8 cellular contexts compared by ENCODE assay signal in genomic region chr17:45135192-45135977, GRCh38. TPM values are rescaled to one million over a fixed set of nuclear protein-coding genes. Genes with fewer than 3 reads are reported as not detected.
A peak's percentile ranks its signal among the peaks of the same experiment; 100 is the strongest.
DNase-seq lines count a peak whose midpoint lies in the region; ATAC-seq and TF ChIP-seq lines count a peak whose summit lies in the region.

ACBD4 (plus strand) TSS chr17:45135687; CDS start chr17:45136145, 458 bp downstream.

- H3K9me2 ChIP-seq in PC-3 (replicated peaks; ENCODE audit: low read length), result no peaks in the 10 kb centered on the region

- H2AFZ ChIP-seq in PC-3 (ENCODE audit: low read length), result peak within 1 kb of the TSS; percentile 79

- H3K9me3 ChIP-seq in PC-3 (ENCODE audit: low read length) (no peaks in the 10 kb centered on the region), mucosa of rectum (ENCODE audit: control insufficient read depth in 2 of 2, low read length in 2 of 2) (no peaks in the 10 kb centered on the region)

- no peaks in the 10 kb centered on the region for H3F3A ChIP-seq in PC-3 (ENCODE audit: low read length, unreplicated experiment)

- H3K36me3 ChIP-seq in PC-3 (ENCODE audit: low read depth, low read length), result no peaks in the 10 kb centered on the region
- peaks cover 0 to 3% of the 10 kb centered on the region in 2 donors for H3K36me3 ChIP-seq in mucosa of rectum (ENCODE audit: control insufficient read depth in 2 of 2, insufficient read depth in 2 of 2, low read length in 2 of 2)

- peak; percentile 83 for ATAC-seq in GM21529 (IDR thresholded peaks at IDR 0.05; ENCODE audit: unreplicated experiment)
- peak; percentile 69 for ATAC-seq in PC-3

- H3K4me3 ChIP-seq in PC-3 (ENCODE audit: low read length) (peak within 1 kb of the TSS; percentile 70), epithelial cell of proximal tubule (ENCODE audit: low read depth, low read length) (peak within 1 kb of the TSS; percentile 90), mucosa of rectum (ENCODE audit: low read length in 2 of 2) (peak within 1 kb of the TSS; percentile 87 to 93)

- no TSS peak for BruUV-seq in PC-3 (replicated peaks; lab: Mats Ljungman, UMichigan)

- H3K4me2 ChIP-seq in PC-3 (ENCODE audit: low read length), result peak within 1 kb of the TSS; percentile 91

- no peaks in the 10 kb centered on the region for H4K20me1 ChIP-seq in PC-3 (ENCODE audit: low read length)

- H3K9ac ChIP-seq in PC-3 (ENCODE audit: low read length), result peak within 1 kb of the TSS; percentile 46
- H3K9ac ChIP-seq in mucosa of rectum (ENCODE audit: low read depth in 1 of 2, low read length in 2 of 2), result peak within 1 kb of the TSS; percentile 79 to 92

- H3K27me3 ChIP-seq in PC-3 (ENCODE audit: low read length) (no peaks in the 10 kb centered on the region), mucosa of rectum (ENCODE audit: control insufficient read depth in 2 of 2, insufficient read depth in 2 of 2, low read length in 2 of 2) (no peaks in the 10 kb centered on the region)

- H3K4me1 ChIP-seq in PC-3 (ENCODE audit: insufficient read depth, low read length) (peaks cover 22% of the 10 kb centered on the region), mucosa of rectum (ENCODE audit: control insufficient read depth in 2 of 2, insufficient read depth in 2 of 2, low read length in 2 of 2) (peaks cover 27 to 34% of the 10 kb centered on the region in 2 donors)

- peak; percentile 99 for DNase-seq in DMS53 (lab: John Stamatoyannopoulos, UW)
- DNase-seq in PC-3, result peak; percentile 99
- DNase-seq in activated T-cell treated with anti-CD3 and anti-CD28 coated beads, Interleukin-2, amount 50 U/mL, for 1 hour, result peak; percentile 99
- peak; percentile 84 for DNase-seq in epithelial cell of proximal tubule (ENCODE audit: low read depth)
- DNase-seq in stimulated activated CD8-positive, alpha-beta memory T cell treated with anti-CD3 and anti-CD28 coated beads, Interleukin-4, amount 100 ng/mL, for 48 hours, result peak; percentile 99

- TF ChIP-seq CTCF in PC-3 (conservative IDR thresholded peaks at IDR 0.05; ENCODE audit: low read depth, low read length) (peak; percentile 100), epithelial cell of proximal tubule (conservative IDR thresholded peaks at IDR 0.05; ENCODE audit: low read depth, low read length) (peak; percentile 100)

- no peak for TF ChIP-seq EP300 in Ishikawa (IDR thresholded peaks at IDR 0.05; ENCODE audit: borderline replicate concordance)

- intact Hi-C loops in PC-3 (cut with micrococcal nuclease), result loop anchor here (1.0 to 10.0 kb wide), 4 partner anchors 13 to 179 kb away; partner anchors contain the start of genes HEXIM1 and MAP3K14

- CTCF ChIA-PET in PC-3 (lab: Charles Lee), result interaction anchor here (0.5 to 2.1 kb wide), 50 partner anchors 8 to 718 kb away, joined by 3 to 175 read pairs (median 6); partner anchors contain the start of genes DCAKD, HEXIM1, HEXIM2 and NMT1

- POLR2A ChIA-PET in PC-3 (lab: Charles Lee; ENCODE audit: unreplicated experiment), result interaction anchor here (0.5 to 2.0 kb wide), 5 partner anchors 14 to 1998 kb away, joined by 4 to 59 read pairs (median 4); partner anchors contain the start of gene HEXIM1

- H3K79me2 ChIP-seq in PC-3 (ENCODE audit: low read length), result peaks cover 24% of the 10 kb centered on the region

- H3K27ac ChIP-seq in PC-3 (ENCODE audit: low read length) (no peak within 1 kb of the TSS), mucosa of rectum (ENCODE audit: low read depth in 2 of 2, low read length in 2 of 2) (peak within 1 kb of the TSS; percentile 75 to 83)

- peak; percentile 99 for TF ChIP-seq RAD21 in Ishikawa (IDR thresholded peaks at IDR 0.05; ENCODE audit: low read depth)

TF ChIP-seq in Ishikawa, 13 proteins besides CTCF, POLR2A, EP300 and RAD21:
- TF ChIP-seq CREB1 (IDR thresholded peaks at IDR 0.05; ENCODE audit: low read depth) (peak; percentile 52), ZBTB7A (IDR thresholded peaks at IDR 0.05; ENCODE audit: low read depth) (peak; percentile 97), FOXM1 (IDR thresholded peaks at IDR 0.05; ENCODE audit: borderline replicate concordance, low read depth) (peak; percentile 14; the same call in 1 of the 2 replicates), REST (IDR thresholded peaks at IDR 0.05; ENCODE audit: low read depth) (no peak), YY1 (IDR thresholded peaks at IDR 0.05; ENCODE audit: low read depth) (peak; percentile 55; the same call in 1 of the 2 replicates), EGR1 (IDR thresholded peaks at IDR 0.05) (no peak), TAF1 (IDR thresholded peaks at IDR 0.05; ENCODE audit: low read depth) (peak; percentile 38; the same call in 1 of the 2 replicates), MAX (IDR thresholded peaks at IDR 0.05) (peak; percentile 51), CEBPB (IDR thresholded peaks at IDR 0.05) (peak; percentile 75), USF1 (IDR thresholded peaks at IDR 0.05) (no peak), TCF12 (IDR thresholded peaks at IDR 0.05; ENCODE audit: low read depth) (peak; percentile 33; the same call in 1 of the 2 replicates), NFIC (IDR thresholded peaks at IDR 0.05) (no peak), TEAD4 (IDR thresholded peaks at IDR 0.05) (0 out of 2 replicates have a peak, but pooled peaks have one; percentile 17)

RNA-seq across cellular contexts. Expression of gene ACBD4, which starts in this region (rescaled TPM):
- total RNA-seq in PC-3 (2014; rRNA removed) (12.9 and 17.3 TPM in 2 replicates), epithelial cell of proximal tubule (4.5 and 11.3 TPM in 2 replicates)
